In the genomic region with DNA sequence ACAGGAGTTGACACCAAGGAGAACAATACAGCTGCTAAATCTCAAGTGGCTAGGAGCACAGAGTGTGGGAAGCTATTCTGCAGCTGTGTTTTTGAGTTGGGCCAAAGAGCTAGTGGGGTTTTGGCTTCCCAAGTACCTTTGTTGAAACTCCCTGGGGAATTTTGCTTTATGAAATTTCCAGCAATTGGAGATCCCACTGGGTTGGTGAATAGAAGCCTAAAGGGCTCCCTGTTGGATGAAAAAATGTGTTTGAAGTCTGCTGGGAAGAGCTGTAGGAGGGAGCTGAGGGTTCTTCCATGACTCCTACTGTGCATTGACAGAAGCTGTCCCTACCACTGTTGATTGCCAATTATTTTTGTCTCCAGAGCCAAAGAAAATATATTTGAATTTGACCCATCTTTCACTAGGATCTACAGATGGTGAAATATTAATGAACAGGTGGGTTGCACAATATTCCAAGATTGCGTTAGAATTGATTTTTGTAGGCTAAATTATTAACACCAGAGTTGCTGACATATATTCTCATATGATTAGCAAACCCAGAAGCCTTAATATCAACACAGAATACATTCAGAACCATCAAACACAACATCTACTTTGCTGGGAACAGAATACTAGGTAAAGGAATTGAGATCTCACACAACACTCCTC, we compare ENCODE assay signal across 23 cellular contexts.
"Had no signal": no experiment of that assay in that cellular context is flagged by ENCODE, and none has a peak within 500 bp of the region (broad histone marks: within the 10 kb centered on the region; RNA-seq: fewer than 3 reads in every experiment).

No MANE protein-coding gene starts in this region.

- H3K27ac ChIP-seq: brain microvascular endothelial cell, pancreas had no signal

- H3K36me3 ChIP-seq: brain microvascular endothelial cell, gastroesophageal sphincter, heart right ventricle, pancreas, tibial nerve had no signal

- H3K4me3 ChIP-seq: gastroesophageal sphincter, heart right ventricle, pancreas, skin epidermis, tibial nerve had no signal

- ATAC-seq: activated CD8-positive, alpha-beta T cell treated with anti-CD3 and anti-CD28 coated beads, Interleukin-2, amount 10 ng/mL, durations not matched to agents 7 days and 5 days; gastroesophageal sphincter; left cardiac atrium; pancreas had no signal

- DNase-seq: activated B cell treated with CpG ODN at 0.5 μM for 24 hours; activated CD4-positive, alpha-beta T cell treated with anti-CD3 and anti-CD28 coated beads, Interleukin-2, amount 10 ng/mL, durations not matched to agents 24 days and 14 days; activated CD8-positive, alpha-beta memory T cell treated with anti-CD3 and anti-CD28 coated beads, Interleukin-2, amount 50 U/mL, for 4 hours; activated CD8-positive, alpha-beta T cell treated with anti-CD3 and anti-CD28 coated beads, Interleukin-2, amount 10 ng/mL, durations not matched to agents 7 days and 5 days; activated gamma-delta T cell treated with Interleukin-2 at 50 U/mL for 16 hours; activated naive CD8-positive, alpha-beta T cell treated with anti-CD3 and anti-CD28 coated beads for 36 hours; activated T-cell treated with anti-CD3 and anti-CD28 coated beads, Interleukin-2, amount 50 U/mL, for 48 hours; amygdala; brain microvascular endothelial cell; cerebellar nuclear complex; effector memory CD4-positive, alpha-beta T cell; heart right ventricle; left cardiac atrium; mammary epithelial cell; naive B cell; pancreas; stimulated activated CD4-positive, alpha-beta T cell treated with anti-CD3 and anti-CD28 coated beads, Interleukin-4, amount 100 ng/mL, for 24 hours; stimulated activated naive CD4-positive, alpha-beta T cell treated with Interleukin-2 at 50 U/mL for 16 hours; substantia nigra; T-helper 2 cell had no signal

- H3K9me3 ChIP-seq: gastroesophageal sphincter, pancreas, tibial nerve had no signal

- H3K4me1 ChIP-seq: pancreas had no signal

- H3K27me3 ChIP-seq: brain microvascular endothelial cell, gastroesophageal sphincter, heart right ventricle, pancreas, tibial nerve had no signal
